Comparison of ENCODE assay signal across 9 cellular contexts in the genomic region with DNA sequence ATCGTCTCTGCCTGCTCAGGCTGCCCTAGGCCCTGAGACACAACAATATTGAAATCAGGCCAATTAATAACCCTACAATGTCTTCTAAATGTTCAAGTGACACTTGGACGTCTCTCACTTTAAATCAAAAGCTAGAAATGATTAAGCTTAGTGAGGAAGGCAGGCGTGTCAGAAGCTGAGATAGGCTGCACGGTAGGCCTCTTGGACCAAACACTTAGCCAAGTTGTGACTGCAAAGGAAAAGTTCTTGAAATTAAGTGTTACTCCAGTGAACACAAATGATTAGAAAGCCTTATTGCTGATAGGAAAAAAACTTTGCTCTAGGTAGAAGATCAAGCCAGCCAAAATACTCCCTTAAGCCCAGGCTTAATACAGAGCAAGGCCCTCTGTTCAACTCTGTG. TPM values are rescaled to one million over a fixed set of nuclear protein-coding genes. Genes with fewer than 3 reads are reported as not detected.
DNase-seq lines count a peak whose midpoint lies in the region; ATAC-seq and TF ChIP-seq lines count a peak whose summit lies in the region.
"Had no signal": no experiment of that assay in that cellular context is flagged by ENCODE, and none has a peak within 500 bp of the region (broad histone marks: within the 10 kb centered on the region; RNA-seq: fewer than 3 reads in every experiment).

No MANE protein-coding gene starts in this region.

- H3K4me3 ChIP-seq in left lung (no peak overlapping the region), thyroid gland (replicated peaks in 1 of 3) (no peak overlapping the region), osteoblast (ENCODE audit: insufficient read depth, low read length) (no peak overlapping the region)

- H4K20me1 ChIP-seq in osteoblast (ENCODE audit: insufficient read depth, low read length), result no peaks in the 10 kb centered on the region

- peaks cover 38% of the 10 kb centered on the region for H3K4me1 Mint-ChIP-seq in activated T-cell treated with anti-CD3 and anti-CD28 coated beads, Interleukin-2, amount 50 U/mL, for 72 hours (ENCODE audit: low read depth)
- H3K4me1 Mint-ChIP-seq in activated CD8-positive, alpha-beta T cell treated with anti-CD3 and anti-CD28 coated beads, Interleukin-2, amount 10 ng/mL, durations not matched to agents 7 days and 5 days (ENCODE audit: low read depth), result peaks cover 34% of the 10 kb centered on the region

- H3K27me3 Mint-ChIP-seq in activated T-cell treated with anti-CD3 and anti-CD28 coated beads, Interleukin-2, amount 50 U/mL, for 72 hours (ENCODE audit: low read depth), result no peaks in the 10 kb centered on the region
- peaks cover 5% of the 10 kb centered on the region for H3K27me3 Mint-ChIP-seq in activated CD8-positive, alpha-beta T cell treated with anti-CD3 and anti-CD28 coated beads, Interleukin-2, amount 10 ng/mL, durations not matched to agents 7 days and 5 days (ENCODE audit: low read depth)

- POLR2A ChIA-PET in activated CD8-positive, alpha-beta T cell treated with anti-CD3 and anti-CD28 coated beads, Interleukin-2, amount 10 ng/mL, durations not matched to agents 7 days and 5 days (lab: Charles Lee), result no interaction called here

- no peak for TF ChIP-seq POLR2A in thyroid gland (IDR thresholded peaks at IDR 0.05)

- no peak overlapping the region for H3K4me2 ChIP-seq in osteoblast (ENCODE audit: insufficient read depth, low read length)

- DNase-seq in activated T-cell treated with anti-CD3 and anti-CD28 coated beads, Interleukin-2, amount 50 U/mL, for 72 hours, result no peak
- DNase-seq in activated T-cell treated with anti-CD3 and anti-CD28 coated beads, Interleukin-2, amount 50 U/mL, for 1 hour, result no peak
- DNase-seq in activated CD8-positive, alpha-beta T cell treated with anti-CD3 and anti-CD28 coated beads, Interleukin-2, amount 10 ng/mL, durations not matched to agents 7 days and 5 days, result no peak
- DNase-seq in left lung (no peak), thyroid gland (peak; percentile 42 to 44), osteoblast (ENCODE audit: insufficient read length, low spot score, missing footprints) (no peak), HuH-7 (ENCODE audit: low spot score) (no peak), SKM-1 treated with dmso at 0.1 percent for 144 hours (lab: John Stamatoyannopoulos, UW; ENCODE audit: unreplicated experiment) (no peak)

- H3K4me1 ChIP-seq in left lung (peaks cover 3 to 35% of the 10 kb centered on the region in 2 donors), thyroid gland (peaks cover 31 to 36% of the 10 kb centered on the region in 2 donors), osteoblast (ENCODE audit: insufficient read depth, low read length) (peaks cover 21% of the 10 kb centered on the region)

- H3K36me3 ChIP-seq in left lung (no peaks in the 10 kb centered on the region), thyroid gland (no peaks in the 10 kb centered on the region), osteoblast (ENCODE audit: insufficient read depth, low read length) (no peaks in the 10 kb centered on the region)

- H3K9me3 Mint-ChIP-seq in activated T-cell treated with anti-CD3 and anti-CD28 coated beads, Interleukin-2, amount 50 U/mL, for 72 hours, result no peaks in the 10 kb centered on the region
- no peaks in the 10 kb centered on the region for H3K9me3 Mint-ChIP-seq in activated CD8-positive, alpha-beta T cell treated with anti-CD3 and anti-CD28 coated beads, Interleukin-2, amount 10 ng/mL, durations not matched to agents 7 days and 5 days (ENCODE audit: insufficient read depth)

- H3K79me2 ChIP-seq in osteoblast (ENCODE audit: insufficient read depth, low read length), result peaks cover 70% of the 10 kb centered on the region

- WGBS in thyroid gland, 2 donors, result 23 to 31% methylated on average over 4 of the region's 4 CpGs

- H2AFZ ChIP-seq in osteoblast (ENCODE audit: low read length), result no peak overlapping the region

- ATAC-seq in activated T-cell treated with anti-CD3 and anti-CD28 coated beads, Interleukin-2, amount 50 U/mL, for 72 hours (replicated peaks in 1 of 2), result no peak
- ATAC-seq in activated CD8-positive, alpha-beta T cell treated with anti-CD3 and anti-CD28 coated beads, Interleukin-2, amount 10 ng/mL, durations not matched to agents 7 days and 5 days, result no peak
- peak; percentile 26 for ATAC-seq in left lung

- no peaks in the 10 kb centered on the region for H3K9me3 ChIP-seq in left lung
- H3K9me3 ChIP-seq in thyroid gland, result no peaks in the 10 kb centered on the region
- H3K9me3 ChIP-seq in osteoblast (ENCODE audit: low read depth, low read length), result no peaks in the 10 kb centered on the region

- H3K27ac ChIP-seq in left lung (peak overlapping the region; percentile 34 to 53), thyroid gland (peak overlapping the region; percentile 34 to 85 (median 63)), osteoblast (ENCODE audit: low read depth, low read length) (no peak overlapping the region)
- H3K27ac ChIP-seq: SK-N-MC had no signal

- intact Hi-C loops in left lung (cut with DNase I) (no loop called here), thyroid gland (cut with DNase I) (no loop called here)

- peak overlapping the region; percentile 73 to 97 for H3K4me3 Mint-ChIP-seq in activated T-cell treated with anti-CD3 and anti-CD28 coated beads, Interleukin-2, amount 50 U/mL, for 72 hours
- H3K4me3 Mint-ChIP-seq in activated CD8-positive, alpha-beta T cell treated with anti-CD3 and anti-CD28 coated beads, Interleukin-2, amount 10 ng/mL, durations not matched to agents 7 days and 5 days, result peak overlapping the region; percentile 89

- peak overlapping the region; percentile 83 for H3K27ac Mint-ChIP-seq in activated T-cell treated with anti-CD3 and anti-CD28 coated beads, Interleukin-2, amount 50 U/mL, for 72 hours
- H3K27ac Mint-ChIP-seq in activated CD8-positive, alpha-beta T cell treated with anti-CD3 and anti-CD28 coated beads, Interleukin-2, amount 10 ng/mL, durations not matched to agents 7 days and 5 days, result no peak overlapping the region

- peaks cover 8 to 11% of the 10 kb centered on the region in 2 donors for H3K36me3 Mint-ChIP-seq in activated T-cell treated with anti-CD3 and anti-CD28 coated beads, Interleukin-2, amount 50 U/mL, for 72 hours (ENCODE audit: insufficient read depth in 2 of 2)
- H3K36me3 Mint-ChIP-seq in activated CD8-positive, alpha-beta T cell treated with anti-CD3 and anti-CD28 coated beads, Interleukin-2, amount 10 ng/mL, durations not matched to agents 7 days and 5 days (ENCODE audit: low read depth), result peaks cover 19% of the 10 kb centered on the region

- H3K27me3 ChIP-seq in left lung (no peaks in the 10 kb centered on the region), thyroid gland (no peaks in the 10 kb centered on the region), osteoblast (ENCODE audit: insufficient read depth, low read length) (no peaks in the 10 kb centered on the region)

- CTCF ChIA-PET in activated CD8-positive, alpha-beta T cell treated with anti-CD3 and anti-CD28 coated beads, Interleukin-2, amount 10 ng/mL, durations not matched to agents 7 days and 5 days (lab: Charles Lee), result interaction anchor here (0.7 to 5.1 kb wide), 4 partner anchors 11 to 177 kb away, joined by 4 to 37 read pairs (median 11); no protein-coding TSS in a partner anchor

- TF ChIP-seq CTCF in left lung (IDR thresholded peaks at IDR 0.05) (no peak), thyroid gland (IDR thresholded peaks at IDR 0.05) (no peak), osteoblast (IDR thresholded peaks at IDR 0.05; ENCODE audit: extremely low read depth, low read depth, low read length) (no peak)

RNA-seq across cellular contexts. Expression of a gene that starts 2.2 kb away (rescaled TPM):
- total RNA-seq in activated T-cell treated with anti-CD3 and anti-CD28 coated beads, Interleukin-2, amount 50 U/mL, for 72 hours, result 10 to 100 TPM; 18.9 to 22.2 TPM
- total RNA-seq in activated CD8-positive, alpha-beta T cell treated with anti-CD3 and anti-CD28 coated beads, Interleukin-2, amount 10 ng/mL, durations not matched to agents 7 days and 5 days, result 10 to 100 TPM; 26.8 to 29.0 TPM
- total RNA-seq in left lung (10 to 100 TPM; 26.2 to 28.7 TPM), thyroid gland (10 to 100 TPM; 23.0 to 27.9 (median 24.4) TPM), osteoblast (38.4 and 49.8 TPM in 2 replicates)

RNA-seq across cellular contexts. Expression of a gene that starts 45.3 kb away (rescaled TPM):
- total RNA-seq in activated T-cell treated with anti-CD3 and anti-CD28 coated beads, Interleukin-2, amount 50 U/mL, for 72 hours, result 10 to 100 TPM; 28.0 to 31.9 TPM
- total RNA-seq in activated CD8-positive, alpha-beta T cell treated with anti-CD3 and anti-CD28 coated beads, Interleukin-2, amount 10 ng/mL, durations not matched to agents 7 days and 5 days, result 10 to 100 TPM; 25.2 to 27.3 TPM
- 10 to 100 TPM; 27.5 to 32.9 TPM for total RNA-seq in left lung
- 10 to 100 TPM; 40.9 to 53.1 (median 47.7) TPM for total RNA-seq in thyroid gland
- 40.7 and 42.0 TPM in 2 replicates for total RNA-seq in osteoblast

Comparison
In these comparisons a context has a peak if more than half of its experiments do, and no peak if none do; other contexts are left out.
1. DNase-seq: peak in thyroid gland (2 of 2); none in activated T-cell treated with anti-CD3 and anti-CD28 coated beads, Interleukin-2, amount 50 U/mL, for 72 hours (0 of 2), activated T-cell treated with anti-CD3 and anti-CD28 coated beads, Interleukin-2, amount 50 U/mL, for 1 hour (single experiment), activated CD8-positive, alpha-beta T cell treated with anti-CD3 and anti-CD28 coated beads, Interleukin-2, amount 10 ng/mL, durations not matched to agents 7 days and 5 days (single experiment), left lung (0 of 2), osteoblast (single experiment), HuH-7 (single experiment) and SKM-1 treated with dmso at 0.1 percent for 144 hours (single experiment).